Comparison of ENCODE assay signal across 8 cellular contexts in genomic region chr17:40314557-40314953, GRCh38. TPM values are rescaled to one million over a fixed set of nuclear protein-coding genes. Genes with fewer than 3 reads are reported as not detected.
DNase-seq lines count a peak whose midpoint lies in the region; ATAC-seq and TF ChIP-seq lines count a peak whose summit lies in the region.

No MANE protein-coding gene starts in this region.

- no peaks in the 10 kb centered on the region for H3K27me3 ChIP-seq in lower lobe of right lung (ENCODE audit: low read depth)

- H3K27ac ChIP-seq in lower lobe of right lung, result peak overlapping the region; percentile 96

- DNase-seq in DMS153 (lab: John Stamatoyannopoulos, UW), result peak; percentile 82
- peak; percentile 52 for DNase-seq in NCI-H1694 treated with DMSO at 0.1 percent for 48 hours (lab: John Stamatoyannopoulos, UW)
- peak; percentile 64 to 71 for DNase-seq in activated CD4-positive, alpha-beta T cell treated with anti-CD3 and anti-CD28 coated beads for 24 hours (ENCODE audit: low read depth in 2 of 2)
- peak; percentile 70 for DNase-seq in central memory CD4-positive, alpha-beta T cell
- DNase-seq in lower lobe of right lung, result peak; percentile 97
- peak; percentile 64 to 73 for DNase-seq in stimulated activated CD8-positive, alpha-beta memory T cell treated with anti-CD3 and anti-CD28 coated beads, Interleukin-2, amount 100 ng/mL, for 48 hours (ENCODE audit: low read depth in 2 of 2)
- no peak for DNase-seq in OCI-M1 (lab: John Stamatoyannopoulos, UW)

- peaks cover 90% of the 10 kb centered on the region for H3K4me1 ChIP-seq in lower lobe of right lung

- H3K36me3 ChIP-seq in lower lobe of right lung, result no peaks in the 10 kb centered on the region

- intact Hi-C loops in lower lobe of right lung (cut with DNase I), result no loop called here

- no peaks in the 10 kb centered on the region for H3K9me3 ChIP-seq in lower lobe of right lung

- ATAC-seq in lower lobe of right lung, result peak; percentile 47 to 58
- no peak for ATAC-seq in HG03457 (IDR thresholded peaks at IDR 0.05; ENCODE audit: unreplicated experiment)

- no peak for TF ChIP-seq CTCF in lower lobe of right lung (IDR thresholded peaks at IDR 0.05)

- no peak overlapping the region for H3K4me3 ChIP-seq in lower lobe of right lung

RNA-seq across cellular contexts. Expression of gene RARA, which starts 5.6 kb away (rescaled TPM):
- 82.6 TPM for total RNA-seq in lower lobe of right lung

RNA-seq across cellular contexts. Expression of gene CDC6, which starts 26.9 kb away (rescaled TPM):
- 2.3 TPM for total RNA-seq in lower lobe of right lung

RNA-seq across cellular contexts. Expression of gene GJD3, which starts 50.0 kb away (rescaled TPM):
- total RNA-seq in lower lobe of right lung, result 3.1 TPM
